ENCODE assay signal across 10 cellular contexts in the genomic region with DNA sequence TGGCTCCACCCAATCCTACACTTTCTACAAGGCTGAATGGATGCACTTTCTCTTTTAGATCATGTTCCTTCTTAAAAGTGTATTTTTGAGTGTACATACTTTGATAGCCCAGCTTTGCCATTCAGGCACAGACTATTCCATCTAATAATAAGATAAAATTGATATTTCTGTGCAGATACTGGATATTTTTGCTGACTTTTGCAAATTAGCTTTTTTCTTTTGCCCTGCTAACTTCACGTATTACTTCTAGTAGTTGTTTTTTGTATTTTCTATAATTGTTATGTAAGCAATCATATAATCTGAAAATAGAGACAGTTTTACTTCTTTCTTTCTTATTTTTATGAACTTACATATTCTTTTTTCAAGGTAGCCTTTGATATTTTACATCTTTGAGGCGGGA. TPM values are rescaled to one million over a fixed set of nuclear protein-coding genes. Genes with fewer than 3 reads are reported as not detected.
"Had no signal": no experiment of that assay in that cellular context is flagged by ENCODE, and none has a peak within 500 bp of the region (broad histone marks: within the 10 kb centered on the region; RNA-seq: fewer than 3 reads in every experiment).

No MANE protein-coding gene starts in this region.

- H3K27ac ChIP-seq: GM23248, HL-60 had no signal

- H2AFZ ChIP-seq: GM23248 had no signal

- DNase-seq: GM23248, H9, HCEC 1CT, HFFc6, KG1 had no signal

- FAIRE-seq: H1, H54 had no signal

- H3K4me3 ChIP-seq: GM23248 had no signal

- H3K9ac ChIP-seq: GM23248 had no signal

RNA-seq across cellular contexts. Expression of gene GYPA, which starts 13.5 kb away (rescaled TPM):
- total RNA-seq: GM23248, H1, H9, HFFc6, HT1080 had no signal
- polyA plus RNA-seq: GM23248, H1, IgD-negative memory B cell had no signal
